In the genomic region with DNA sequence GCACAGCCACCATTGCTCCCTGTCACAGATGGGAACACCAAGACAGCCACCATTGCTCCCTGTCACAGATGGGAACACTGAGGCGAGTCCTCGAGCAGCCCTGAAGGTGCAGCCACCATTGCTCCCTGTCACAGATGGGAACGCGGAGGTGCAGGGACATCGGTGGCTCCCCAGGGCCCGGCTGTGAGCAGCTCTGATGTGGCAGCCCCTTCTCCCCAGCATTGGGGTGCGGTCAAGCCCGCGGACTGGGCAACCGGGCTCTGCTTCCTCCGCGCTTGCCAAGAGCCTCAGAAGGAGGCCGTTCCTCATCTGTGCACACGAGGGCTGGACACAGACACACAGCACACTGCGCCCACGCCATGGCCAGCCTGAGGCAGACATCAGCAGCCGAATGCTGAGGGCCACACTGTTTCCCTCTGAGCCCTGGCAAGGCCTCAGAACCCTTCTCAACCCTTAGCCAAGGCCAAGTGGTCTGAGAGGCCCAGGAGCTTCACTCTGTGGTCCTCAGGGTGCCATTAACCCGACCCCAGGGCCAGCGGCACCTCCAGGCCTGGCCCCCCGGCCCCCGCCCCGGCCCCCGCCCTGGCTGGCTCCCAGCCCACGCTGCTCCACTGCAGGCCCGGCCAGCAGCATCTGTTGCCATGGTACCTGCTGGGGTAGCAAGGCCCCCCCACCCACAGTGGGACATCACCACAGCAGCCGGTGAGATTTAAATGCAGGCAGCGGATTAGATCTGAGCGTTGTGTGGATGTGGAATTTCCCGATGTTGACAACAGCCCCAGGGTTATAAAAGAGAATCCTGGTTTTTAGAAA, we compare ENCODE assay signal across 25 cellular contexts. TPM values are rescaled to one million over a fixed set of nuclear protein-coding genes. Genes with fewer than 3 reads are reported as not detected.
"Had no signal": no experiment of that assay in that cellular context is flagged by ENCODE, and none has a peak within 500 bp of the region (broad histone marks: within the 10 kb centered on the region; RNA-seq: fewer than 3 reads in every experiment).

No MANE protein-coding gene starts in this region.

- H3K27me3 ChIP-seq: ascending aorta, brain microvascular endothelial cell, hepatocyte had no signal

- H3K4me3 ChIP-seq: ascending aorta, hepatocyte, sigmoid colon, smooth muscle cell, thoracic aorta had no signal

- H3K4me3 Mint-ChIP-seq: activated T-cell treated with anti-CD3 and anti-CD28 coated beads, Interleukin-2, amount 50 U/mL, for 24 hours; memory B cell; nephron; type B pancreatic cell had no signal

- H3K36me3 Mint-ChIP-seq: type B pancreatic cell had no signal

- H3K27ac Mint-ChIP-seq: activated naive CD4-positive, alpha-beta T cell treated with anti-CD3 and anti-CD28 coated beads, Interleukin-2, amount 50 U/mL, for 72 hours; activated T-cell treated with anti-CD3 and anti-CD28 coated beads, Interleukin-2, amount 50 U/mL, for 24 hours; memory B cell; nephron; type B pancreatic cell had no signal

- DNase-seq: activated CD4-positive, alpha-beta T cell treated with anti-CD3 and anti-CD28 coated beads for 1 hour; activated CD4-positive, alpha-beta T cell treated with anti-CD3 and anti-CD28 coated beads, Interleukin-2, amount 50 U/mL, for 4 hours; activated CD8-positive, alpha-beta memory T cell treated with anti-CD3 and anti-CD28 coated beads for 24 hours; activated CD8-positive, alpha-beta memory T cell treated with anti-CD3 and anti-CD28 coated beads, Interleukin-2, amount 50 U/mL, for 4 hours; activated gamma-delta T cell; activated T-cell treated with anti-CD3 and anti-CD28 coated beads, Interleukin-2, amount 50 U/mL, for 24 hours; brain microvascular endothelial cell; caudate nucleus; dermis blood vessel endothelial cell; effector CD8-positive, alpha-beta T cell; foreskin melanocyte; left ventricle myocardium superior; nucleus accumbens; sigmoid colon; stimulated activated CD4-positive, alpha-beta T cell treated with anti-CD3 and anti-CD28 coated beads, Interleukin-4, amount 100 ng/mL, for 24 hours; stimulated activated naive CD4-positive, alpha-beta T cell treated with Interleukin-2 at 50 U/mL for 16 hours had no signal

- H3K36me3 ChIP-seq: ascending aorta, brain microvascular endothelial cell, sigmoid colon, thoracic aorta had no signal

- H3K4me1 ChIP-seq: ascending aorta, sigmoid colon had no signal

- H3K9me3 ChIP-seq: ascending aorta, sigmoid colon, thoracic aorta had no signal

- ATAC-seq: left ventricle myocardium superior had no signal

RNA-seq across cellular contexts. Expression of a gene that starts 18.4 kb away (rescaled TPM):
- total RNA-seq: mononuclear cell had no signal
